Comparison of ENCODE assay signal across 8 cellular contexts in the genomic region with DNA sequence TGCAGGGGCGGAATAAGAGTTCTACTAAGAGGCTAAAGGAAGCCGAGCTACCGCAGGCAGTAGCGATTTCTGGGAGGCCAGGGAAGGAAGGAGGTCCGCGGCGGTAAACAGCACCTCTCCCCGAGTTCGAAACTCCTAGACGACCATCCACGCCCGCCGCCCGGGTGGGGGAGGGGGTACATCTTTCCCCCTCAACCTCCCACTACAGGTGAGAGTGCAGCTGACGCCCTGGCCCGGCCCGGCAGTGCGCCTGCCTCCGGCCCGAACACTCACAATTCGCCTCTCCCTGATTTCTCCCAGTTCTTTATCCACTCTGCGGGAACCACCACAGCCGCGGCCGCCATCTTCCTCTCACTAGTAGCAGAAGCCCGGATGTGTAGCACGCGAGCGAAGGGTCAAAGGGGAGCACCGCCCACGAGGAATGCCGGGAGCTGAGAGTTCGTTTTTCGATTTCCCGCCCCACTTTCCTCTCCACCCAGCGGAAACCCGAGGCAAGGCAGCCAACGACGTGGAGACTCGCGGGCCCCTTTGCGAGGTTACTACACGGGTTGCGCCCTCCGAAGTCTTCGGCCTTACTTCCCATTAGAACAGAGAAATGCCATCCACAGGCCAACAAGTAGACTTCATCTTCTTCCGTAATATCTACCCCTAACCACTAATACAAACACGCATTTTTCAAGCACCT. TPM values are rescaled to one million over a fixed set of nuclear protein-coding genes. Genes with fewer than 3 reads are reported as not detected.
DNase-seq lines count a peak whose midpoint lies in the region; ATAC-seq and TF ChIP-seq lines count a peak whose summit lies in the region.

A gene with protein sequence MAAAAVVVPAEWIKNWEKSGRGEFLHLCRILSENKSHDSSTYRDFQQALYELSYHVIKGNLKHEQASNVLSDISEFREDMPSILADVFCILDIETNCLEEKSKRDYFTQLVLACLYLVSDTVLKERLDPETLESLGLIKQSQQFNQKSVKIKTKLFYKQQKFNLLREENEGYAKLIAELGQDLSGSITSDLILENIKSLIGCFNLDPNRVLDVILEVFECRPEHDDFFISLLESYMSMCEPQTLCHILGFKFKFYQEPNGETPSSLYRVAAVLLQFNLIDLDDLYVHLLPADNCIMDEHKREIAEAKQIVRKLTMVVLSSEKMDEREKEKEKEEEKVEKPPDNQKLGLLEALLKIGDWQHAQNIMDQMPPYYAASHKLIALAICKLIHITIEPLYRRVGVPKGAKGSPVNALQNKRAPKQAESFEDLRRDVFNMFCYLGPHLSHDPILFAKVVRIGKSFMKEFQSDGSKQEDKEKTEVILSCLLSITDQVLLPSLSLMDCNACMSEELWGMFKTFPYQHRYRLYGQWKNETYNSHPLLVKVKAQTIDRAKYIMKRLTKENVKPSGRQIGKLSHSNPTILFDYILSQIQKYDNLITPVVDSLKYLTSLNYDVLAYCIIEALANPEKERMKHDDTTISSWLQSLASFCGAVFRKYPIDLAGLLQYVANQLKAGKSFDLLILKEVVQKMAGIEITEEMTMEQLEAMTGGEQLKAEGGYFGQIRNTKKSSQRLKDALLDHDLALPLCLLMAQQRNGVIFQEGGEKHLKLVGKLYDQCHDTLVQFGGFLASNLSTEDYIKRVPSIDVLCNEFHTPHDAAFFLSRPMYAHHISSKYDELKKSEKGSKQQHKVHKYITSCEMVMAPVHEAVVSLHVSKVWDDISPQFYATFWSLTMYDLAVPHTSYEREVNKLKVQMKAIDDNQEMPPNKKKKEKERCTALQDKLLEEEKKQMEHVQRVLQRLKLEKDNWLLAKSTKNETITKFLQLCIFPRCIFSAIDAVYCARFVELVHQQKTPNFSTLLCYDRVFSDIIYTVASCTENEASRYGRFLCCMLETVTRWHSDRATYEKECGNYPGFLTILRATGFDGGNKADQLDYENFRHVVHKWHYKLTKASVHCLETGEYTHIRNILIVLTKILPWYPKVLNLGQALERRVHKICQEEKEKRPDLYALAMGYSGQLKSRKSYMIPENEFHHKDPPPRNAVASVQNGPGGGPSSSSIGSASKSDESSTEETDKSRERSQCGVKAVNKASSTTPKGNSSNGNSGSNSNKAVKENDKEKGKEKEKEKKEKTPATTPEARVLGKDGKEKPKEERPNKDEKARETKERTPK (N-terminal part only) (minus strand): TSS at position 374 of the 685 bp plus-strand sequence. CDS start 30 bp downstream, at position 344.

- CTCF ChIA-PET in activated B cell treated with CpG ODN at 0.5 μM for 24 hours (lab: Charles Lee): interaction anchor here (1.0 kb wide), 1 partner anchor 100 kb away, joined by 3 read pairs; no protein-coding TSS in a partner anchor

- H3K9me3 ChIP-seq in spleen: no peaks in the 10 kb centered on the region

- H3K9me3 Mint-ChIP-seq in activated B cell treated with CpG ODN at 0.5 μM for 24 hours: no peaks in the 10 kb centered on the region

- DNase-seq in AG08396 (ENCODE audit: low spot score) (peak; percentile 83), NCI-H2227 (lab: John Stamatoyannopoulos, UW; ENCODE audit: unreplicated experiment) (peak; percentile 97), activated B cell treated with CpG ODN at 0.5 μM for 24 hours (peak; percentile 61), caudate nucleus (lab: John Stamatoyannopoulos, UW) (peak in 60 of 61 donors; percentile 2 to 85 (median 64)), inferior parietal cortex (ENCODE audit: extremely low spot score) (peak; percentile 78), spleen (peak; percentile 92)

- POLR2A ChIA-PET in activated B cell treated with CpG ODN at 0.5 μM for 24 hours (lab: Charles Lee): interaction anchor here (1.0 kb wide), 1 partner anchor 98 kb away, joined by 3 read pairs; no protein-coding TSS in a partner anchor

- H3K27ac ChIP-seq in caudate nucleus (ENCODE audit: low read depth, low read length) (peak within 1 kb of the TSS; percentile 62), spleen (peak within 1 kb of the TSS; percentile 68 to 86 (median 82))

- ATAC-seq in GM18873 (IDR thresholded peaks at IDR 0.05; ENCODE audit: low FRiP score, unreplicated experiment) (peak; percentile 71), HG03159 (IDR thresholded peaks at IDR 0.05; ENCODE audit: unreplicated experiment) (peak; percentile 74), activated B cell treated with CpG ODN at 0.5 μM for 24 hours (ENCODE audit: low read depth) (peak; percentile 94)

- peaks cover 0 to 43% (median 33%) of the 10 kb centered on the region in 6 donors for H3K4me1 ChIP-seq in spleen

- TF ChIP-seq CTCF in activated B cell treated with CpG ODN at 0.5 μM for 24 hours (IDR thresholded peaks at IDR 0.05) (no peak), spleen (IDR thresholded peaks at IDR 0.05 in 8 of 11, conservative IDR thresholded peaks at IDR 0.05 in 3 of 11) (peak in 10 of 11 experiments; percentile 15 to 61 (median 45))

- peak within 1 kb of the TSS; percentile 87 for H3K27ac Mint-ChIP-seq in activated B cell treated with CpG ODN at 0.5 μM for 24 hours

- H3K4me3 ChIP-seq in spleen: peak within 1 kb of the TSS; percentile 58 to 90 (median 70)

- H3K36me3 ChIP-seq in spleen: peaks cover 0 to 6% (median 0%) of the 10 kb centered on the region in 6 donors

- intact Hi-C loops in activated B cell treated with CpG ODN at 0.5 μM for 24 hours (cut with micrococcal nuclease) (loop anchor here (2.0 kb wide), 1 partner anchor 228 kb away; a partner anchor contains a TSS), spleen (cut with DNase I; ENCODE audit: low total_unique reads) (no loop called here)

- WGBS in spleen, 5 donors: 1 to 43% (median 1%) methylated on average over 21 to 48 of the region's 48 CpGs

- peaks cover 11% of the 10 kb centered on the region for H3K36me3 Mint-ChIP-seq in activated B cell treated with CpG ODN at 0.5 μM for 24 hours (ENCODE audit: low read depth)

- peaks cover 33% of the 10 kb centered on the region for H3K4me1 Mint-ChIP-seq in activated B cell treated with CpG ODN at 0.5 μM for 24 hours

- no peaks in the 10 kb centered on the region for H3K27me3 Mint-ChIP-seq in activated B cell treated with CpG ODN at 0.5 μM for 24 hours

- H3K27me3 ChIP-seq in spleen (replicated peaks in 1 of 7): no peaks in the 10 kb centered on the region

- H3K4me3 Mint-ChIP-seq in activated B cell treated with CpG ODN at 0.5 μM for 24 hours: peak within 1 kb of the TSS; percentile 94

- TF ChIP-seq POLR2A in spleen (IDR thresholded peaks at IDR 0.05): no peak

RNA-seq across cellular contexts. Expression of the gene that starts here (rescaled TPM):
- 97.8 and 106 TPM in 2 replicates for total RNA-seq in activated B cell treated with CpG ODN at 0.5 μM for 24 hours
- 100 to 1,000 TPM in 3 of 7 donors, 10 to 100 TPM in 4; 67.8 to 158 (median 90.9) TPM for total RNA-seq in spleen
- 10 to 100 TPM; 36.4 to 54.6 (median 37.2) TPM for polyA plus RNA-seq in spleen

Comparison
In these comparisons a context has a peak if more than half of its experiments do, and no peak if none do; other contexts are left out.
1. Peak in every context shown above with its lines: DNase-seq, ATAC-seq, H3K4me3 ChIP-seq and H3K27ac ChIP-seq.